Comparison of ENCODE assay signal across 8 cellular contexts in the genomic region with DNA sequence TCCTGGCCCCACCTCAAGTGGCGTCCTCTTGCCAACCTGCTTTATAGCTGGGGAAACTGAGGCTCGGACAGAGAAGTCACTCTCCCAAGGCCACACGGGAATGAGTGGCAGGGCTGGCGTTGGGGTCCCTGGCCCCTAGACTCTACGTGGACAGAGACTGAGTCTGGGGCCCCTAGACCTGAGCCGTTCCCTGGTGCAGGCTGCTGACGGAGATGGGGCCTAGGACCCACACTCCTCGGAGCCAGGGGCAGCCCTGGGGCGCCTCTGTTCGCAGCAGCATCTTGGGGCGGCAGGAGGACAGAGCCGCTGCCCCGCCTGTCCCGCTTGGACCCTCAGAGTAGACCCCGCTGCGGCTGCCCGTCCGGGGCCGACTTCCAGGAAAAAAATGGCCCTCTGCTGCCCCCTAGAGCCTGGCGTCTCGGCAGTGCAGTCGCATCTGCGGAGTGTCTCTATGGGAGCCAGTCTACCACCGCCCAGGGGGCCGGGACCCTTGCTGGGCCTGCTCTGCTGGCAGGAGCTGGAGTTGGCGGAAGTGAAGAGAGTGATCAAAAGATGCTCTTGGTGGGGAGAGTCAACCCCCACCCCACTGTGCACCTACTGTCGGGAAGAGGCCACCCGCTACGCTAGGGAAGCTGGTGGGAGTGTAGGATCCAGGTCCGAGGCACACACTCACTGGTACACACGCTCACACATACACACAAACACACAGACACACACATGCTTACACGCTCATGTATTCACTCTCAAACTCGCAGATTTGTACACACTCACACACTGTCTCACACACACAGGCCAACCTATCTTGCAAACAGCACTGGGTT.
DNase-seq lines count a peak whose midpoint lies in the region; ATAC-seq and FAIRE-seq lines count a peak whose summit lies in the region.

No MANE protein-coding gene starts in this region.

- H3K36me3 Mint-ChIP-seq in immature natural killer cell, result peaks cover 0 to 8% (median 7%) of the 10 kb centered on the region in 3 donors

- peaks cover 9 to 17% (median 16%) of the 10 kb centered on the region in 3 donors for H3K27me3 Mint-ChIP-seq in immature natural killer cell (ENCODE audit: low read depth in 3 of 3)

- ATAC-seq in GM21528 (IDR thresholded peaks at IDR 0.05; ENCODE audit: low FRiP score, unreplicated experiment), result no peak

- H3K27ac Mint-ChIP-seq in immature natural killer cell, result peak overlapping the region in 1 of 6 donors; percentile 29

- no peak for FAIRE-seq in RCC 7860 (lab: Jason Lieb, UNC)

- peaks cover 0 to 3% (median under 1%) of the 10 kb centered on the region in 6 donors for H3K9me3 Mint-ChIP-seq in immature natural killer cell

- H3K4me3 Mint-ChIP-seq in immature natural killer cell, result no peak overlapping the region

- DNase-seq in COR-L47 (lab: John Stamatoyannopoulos, UW) (peak; percentile 71), HuH-7.5 (ENCODE audit: low spot score) (peak; percentile 95), T1000 (lab: John Stamatoyannopoulos, UW) (peak; percentile 56), astrocyte of the hippocampus (ENCODE audit: low read depth, low spot score) (peak; percentile 74), immature natural killer cell (peak; percentile 59 to 71 (median 63)), RCC 7860 (ENCODE audit: low spot score) (no peak)
- DNase-seq in stimulated activated CD4-positive, alpha-beta T cell treated with anti-CD3 and anti-CD28 coated beads, Interleukin-2, amount 100 ng/mL, for 4 hours (ENCODE audit: low read depth), result peak; percentile 47

- peaks cover 15 to 16% of the 10 kb centered on the region in 2 donors for H3K4me1 Mint-ChIP-seq in immature natural killer cell
